10 cellular contexts compared by ENCODE assay signal in the genomic region with DNA sequence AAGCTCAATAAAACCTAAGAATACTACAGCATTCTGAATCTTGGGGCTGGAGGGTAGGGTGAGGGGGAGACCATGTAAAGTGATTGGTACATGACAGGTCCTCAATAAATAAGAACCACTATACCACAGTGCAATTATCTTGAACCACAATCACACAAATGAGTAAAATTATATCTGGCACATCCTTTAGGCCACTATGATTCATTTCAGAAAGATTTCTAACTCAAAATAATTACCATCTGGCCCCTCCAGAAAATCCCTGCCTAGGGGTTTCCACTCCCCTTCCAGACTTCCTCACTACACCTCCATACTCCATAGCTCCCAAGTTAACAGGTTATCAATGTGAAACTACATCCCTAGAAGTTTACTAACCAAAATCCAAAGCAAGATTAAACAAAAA. TPM values are rescaled to one million over a fixed set of nuclear protein-coding genes. Genes with fewer than 3 reads are reported as not detected.
DNase-seq lines count a peak whose midpoint lies in the region; ATAC-seq, FAIRE-seq and TF ChIP-seq lines count a peak whose summit lies in the region.
"Had no signal": no experiment of that assay in that cellular context is flagged by ENCODE, and none has a peak within 500 bp of the region (broad histone marks: within the 10 kb centered on the region; RNA-seq: fewer than 3 reads in every experiment).

No MANE protein-coding gene starts in this region.

- peaks cover 42% of the 10 kb centered on the region for H3K36me3 ChIP-seq in K562 (ENCODE audit: control insufficient read depth, insufficient read depth, low read length)

- intact Hi-C loops in K562 (cut with micrococcal nuclease) (no loop called here), left colon (cut with DNase I, micrococcal nuclease) (no loop called here)

- no peak overlapping the region for H3K4me3 ChIP-seq in K562
- H3K4me3 ChIP-seq: upper lobe of left lung had no signal

- in situ Hi-C loops in K562 (cut with MboI), result no loop called here

- no peaks in the 10 kb centered on the region for H3K9me1 ChIP-seq in K562 (ENCODE audit: control insufficient read depth, insufficient read depth, low read length)

- H3K27ac Mint-ChIP-seq in stimulated activated naive CD8-positive, alpha-beta T cell treated with anti-CD3 and anti-CD28 coated beads, Interleukin-15, Interleukin-2, amounts not matched to agents 100 ng/mL and 50 ng/mL, for 24 hours, result peak overlapping the region; percentile 53

- H2AFZ ChIP-seq in K562 (ENCODE audit: low read depth, low read length), result no peak overlapping the region

- peak; percentile 89 to 90 for ATAC-seq in activated T-cell treated with anti-CD3 and anti-CD28 coated beads, Interleukin-2, amount 50 U/mL, for 4 hours
- ATAC-seq in HG03039 (IDR thresholded peaks at IDR 0.05; ENCODE audit: unreplicated experiment) (peak; percentile 56), K562 (no peak), left colon (no peak)

- TF ChIP-seq CTCF in K562 (IDR thresholded peaks at IDR 0.05 in 2 of 3, conservative IDR thresholded peaks at IDR 0.05 in 1 of 3; ENCODE audit: insufficient read depth in 2 of 3, low read depth in 1 of 3, low read length in 3 of 3) (no peak), GM10266 (IDR thresholded peaks at IDR 0.05; ENCODE audit: control insufficient read depth, insufficient read depth, low read depth, missing control alignments) (no peak)

- H3K79me2 ChIP-seq in K562 (ENCODE audit: control insufficient read depth, insufficient read depth, low read length), result peaks cover 74% of the 10 kb centered on the region

- H3K27ac ChIP-seq in K562 (ENCODE audit: extremely low read depth, low read depth, low read length), result no peak overlapping the region
- H3K27ac ChIP-seq: upper lobe of left lung had no signal

- POLR2A ChIA-PET in K562 (lab: Yijun Ruan, JAX), result interaction anchor here (1.2 to 6.4 kb wide), 2 partner anchors 15 to 20 kb away, joined by 3 to 57 read pairs; a partner anchor contains a TSS

- no peaks in the 10 kb centered on the region for H3K9me3 Mint-ChIP-seq in activated T-cell treated with anti-CD3 and anti-CD28 coated beads, Interleukin-2, amount 50 U/mL, for 4 hours
- H3K9me3 Mint-ChIP-seq in stimulated activated naive CD8-positive, alpha-beta T cell treated with anti-CD3 and anti-CD28 coated beads, Interleukin-15, Interleukin-2, amounts not matched to agents 100 ng/mL and 50 ng/mL, for 24 hours, result no peaks in the 10 kb centered on the region

- CTCF ChIA-PET in K562 (lab: Yijun Ruan, JAX; ENCODE audit: low intra/inter-chr PET ratio), result no interaction called here

- no peak overlapping the region for H3K4me3 Mint-ChIP-seq in activated T-cell treated with anti-CD3 and anti-CD28 coated beads, Interleukin-2, amount 50 U/mL, for 4 hours
- H3K4me3 Mint-ChIP-seq in stimulated activated naive CD8-positive, alpha-beta T cell treated with anti-CD3 and anti-CD28 coated beads, Interleukin-15, Interleukin-2, amounts not matched to agents 100 ng/mL and 50 ng/mL, for 24 hours, result no peak overlapping the region

- H3K27me3 ChIP-seq in K562 (ENCODE audit: control insufficient read depth in 2 of 2, insufficient read depth in 2 of 2, low read length in 2 of 2), result no peaks in the 10 kb centered on the region
- H3K27me3 ChIP-seq: upper lobe of left lung had no signal

- DNase-seq in activated T-cell treated with anti-CD3 and anti-CD28 coated beads, Interleukin-2, amount 50 U/mL, for 4 hours, result no peak
- DNase-seq in activated T-cell treated with anti-CD3 and anti-CD28 coated beads, Interleukin-2, amount 50 U/mL, for 48 hours, result no peak
- DNase-seq in K562 (ENCODE audit: extremely low read depth in 1 of 4, low spot score in 3 of 4) (no peak), left colon (no peak), GM10266 (ENCODE audit: extremely low spot score) (no peak), NCI-H1436 treated with DMSO at 0.1 percent for 48 hours (lab: John Stamatoyannopoulos, UW) (no peak)
- DNase-seq: NCI-H1436, upper lobe of left lung had no signal

- no peaks in the 10 kb centered on the region for H3K27me3 Mint-ChIP-seq in activated T-cell treated with anti-CD3 and anti-CD28 coated beads, Interleukin-2, amount 50 U/mL, for 4 hours (ENCODE audit: low read depth)
- no peaks in the 10 kb centered on the region for H3K27me3 Mint-ChIP-seq in stimulated activated naive CD8-positive, alpha-beta T cell treated with anti-CD3 and anti-CD28 coated beads, Interleukin-15, Interleukin-2, amounts not matched to agents 100 ng/mL and 50 ng/mL, for 24 hours

- peak; percentile 46 for FAIRE-seq in K562 (lab: Jason Lieb, UNC)

- no peaks in the 10 kb centered on the region; the same call in 1 of the 2 replicates for H4K20me1 ChIP-seq in K562 (replicated peaks; ENCODE audit: control insufficient read depth, insufficient read depth, low read length)

- no peak for TF ChIP-seq RAD21 in K562 (CRISPR knock-in tag; conservative IDR thresholded peaks at IDR 0.05 in 1 of 2, IDR thresholded peaks at IDR 0.05 in 1 of 2)

- no peak overlapping the region for H3K4me2 ChIP-seq in K562 (ENCODE audit: insufficient read depth, low read length)

- H3K9ac ChIP-seq in K562 (ENCODE audit: insufficient read depth in 1 of 2, low read depth in 2 of 2, low read length in 2 of 2), result no peak overlapping the region

- H3K36me3 Mint-ChIP-seq in activated T-cell treated with anti-CD3 and anti-CD28 coated beads, Interleukin-2, amount 50 U/mL, for 4 hours (ENCODE audit: insufficient read depth), result peaks cover 23% of the 10 kb centered on the region
- H3K36me3 Mint-ChIP-seq in stimulated activated naive CD8-positive, alpha-beta T cell treated with anti-CD3 and anti-CD28 coated beads, Interleukin-15, Interleukin-2, amounts not matched to agents 100 ng/mL and 50 ng/mL, for 24 hours (ENCODE audit: low read depth), result peaks cover 65% of the 10 kb centered on the region

- H3K4me1 Mint-ChIP-seq in activated T-cell treated with anti-CD3 and anti-CD28 coated beads, Interleukin-2, amount 50 U/mL, for 4 hours (ENCODE audit: low read depth), result peaks cover 70% of the 10 kb centered on the region
- H3K4me1 Mint-ChIP-seq in stimulated activated naive CD8-positive, alpha-beta T cell treated with anti-CD3 and anti-CD28 coated beads, Interleukin-15, Interleukin-2, amounts not matched to agents 100 ng/mL and 50 ng/mL, for 24 hours (ENCODE audit: low read depth), result peaks cover 77% of the 10 kb centered on the region

- no peaks in the 10 kb centered on the region for H3K9me3 ChIP-seq in K562 (replicated peaks; ENCODE audit: control insufficient read depth, insufficient read depth, low read depth, low read length)
- H3K9me3 ChIP-seq: upper lobe of left lung had no signal

- TF ChIP-seq POLR2A in K562 (conservative IDR thresholded peaks at IDR 0.05), result no peak

- no TSS peak for BruUV-seq in K562 (replicated peaks; lab: Mats Ljungman, UMichigan)

- TF ChIP-seq EP300 in K562 (IDR thresholded peaks at IDR 0.05; ENCODE audit: low read length), result no peak

- H3K4me1 ChIP-seq in K562 (replicated peaks in 1 of 2; ENCODE audit: control insufficient read depth in 2 of 2, insufficient read depth in 2 of 2, low read length in 2 of 2), result no peaks in the 10 kb centered on the region

TF ChIP-seq in K562, 482 proteins besides CTCF, POLR2A, EP300 and RAD21:
- TF ChIP-seq POLR2AphosphoS2 (IDR thresholded peaks at IDR 0.05; ENCODE audit: low read length) (no peak), SP1 (CRISPR knock-in tag; IDR thresholded peaks at IDR 0.05) (no peak), PHTF2 (CRISPR knock-in tag; IDR thresholded peaks at IDR 0.05) (no peak), CTBP1 (IDR thresholded peaks at IDR 0.05; ENCODE audit: borderline replicate concordance) (no peak), SLC30A9 (CRISPR knock-in tag; IDR thresholded peaks at IDR 0.05) (no peak), RBM39 (optimal IDR thresholded peaks at IDR 0.05; ENCODE audit: low read depth, low read length) (no peak), HMG20B (CRISPR knock-in tag; IDR thresholded peaks at IDR 0.05) (no peak), SIRT6 (IDR thresholded peaks at IDR 0.05; ENCODE audit: low read depth, low read length) (no peak), HLTF (IDR thresholded peaks at IDR 0.05) (no peak), NR3C1 (CRISPR knock-in tag; IDR thresholded peaks at IDR 0.05) (no peak), XRCC3 (IDR thresholded peaks at IDR 0.05) (no peak)
TF ChIP-seq in K562: peak in this region for 0.

RNA-seq across cellular contexts. Expression of a gene that starts 19.7 kb away (rescaled TPM):
- total RNA-seq in activated T-cell treated with anti-CD3 and anti-CD28 coated beads, Interleukin-2, amount 50 U/mL, for 4 hours, result 10 to 100 TPM; 43.8 to 61.4 (median 54.2) TPM
- total RNA-seq in K562 (2011; cell fraction: chromatin; rRNA removed; ENCODE audit: low replicate concordance), result 39.9 and 72.7 TPM in 2 replicates
- 43.6 and 44.0 TPM in 2 replicates for total RNA-seq in K562 (2011; cell fraction: nucleolus; rRNA removed)
- total RNA-seq in K562 (2011; cell fraction: nucleoplasm; rRNA removed), result 65.6 and 75.4 TPM in 2 replicates
- total RNA-seq in K562 (2014; rRNA removed) (28.1 and 31.1 TPM in 2 replicates), K562 (2014; rRNA removed; fragmentation: Illumina TruSeq; extraction: Trizol) (20.0 and 20.3 TPM in 2 replicates), K562 (2015; rRNA removed; fragmentation: Illumina TruSeq; extraction: Trizol) (15.7 and 16.0 TPM in 2 replicates), K562 (2021) (57.4 and 63.9 TPM in 2 replicates), left colon (10 to 100 TPM; 30.4 to 40.9 TPM)
- polyA plus RNA-seq in K562 (2011; rRNA removed) (31.8 and 34.2 TPM in 2 replicates), K562 (2014; fragmentation: Illumina TruSeq; extraction: Trizol) (37.6 and 38.8 TPM in 2 replicates), K562 (2014; fragmentation: Nextera tagmentation; extraction: Ambion mirVana) (1 to 10 TPM; 5.8 to 9.1 TPM), K562 (2014; rRNA removed) (38.3 and 47.4 TPM in 2 replicates)
- 17.0 and 25.7 TPM in 2 replicates for polyA plus RNA-seq in K562 (2011; cell fraction: cytosol; rRNA removed)
- 36.0 and 50.3 TPM in 2 replicates for polyA plus RNA-seq in K562 (2011; cell fraction: nucleus; rRNA removed)
- polyA plus RNA-seq in K562 (2012), result 49.2 and 53.0 TPM in 2 replicates
- 20.1 and 24.1 TPM in 2 replicates for polyA minus RNA-seq in K562 (2011; rRNA and poly(A)+ RNA removed)
- polyA minus RNA-seq in K562 (2011; cell fraction: cytosol; rRNA and poly(A)+ RNA removed), result 21.3 and 26.2 TPM in 2 replicates
- 37.4 and 45.0 TPM in 2 replicates for polyA minus RNA-seq in K562 (2011; cell fraction: nucleus; rRNA and poly(A)+ RNA removed)

Comparison
In these comparisons a context has a peak if more than half of its experiments do, and no peak if none do; other contexts are left out.
1. ATAC-seq: peak in activated T-cell treated with anti-CD3 and anti-CD28 coated beads, Interleukin-2, amount 50 U/mL, for 4 hours (2 of 2) and HG03039 (single experiment); none in K562 (single experiment) and left colon (single experiment).